1 cellular context compared by ENCODE assay signal in the genomic region with DNA sequence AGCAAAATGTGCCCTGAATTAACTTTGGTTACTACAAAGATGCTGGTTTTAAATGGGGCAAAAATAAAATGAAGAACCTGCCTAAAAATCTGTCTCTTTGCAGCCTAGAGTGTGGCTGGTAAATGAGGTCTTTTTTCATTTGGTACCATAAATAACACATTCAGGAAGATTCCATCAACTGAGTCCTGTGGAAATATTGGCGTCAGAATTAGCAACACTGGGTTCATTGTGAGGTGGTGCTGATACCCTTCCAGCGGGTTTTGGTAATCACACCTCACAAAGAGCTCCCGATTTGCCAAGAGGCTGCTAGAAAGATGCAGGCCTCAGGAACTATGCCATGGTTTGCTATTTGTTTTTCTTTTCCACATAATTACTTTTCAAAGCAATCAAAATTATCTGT.
TF ChIP-seq lines count a peak whose summit lies in the region.

No MANE protein-coding gene starts in this region.

TF ChIP-seq in H1, 55 proteins besides CTCF, POLR2A, EP300 and RAD21 (continued from another document):
- TF ChIP-seq POLR2AphosphoS5 (IDR thresholded peaks at IDR 0.05; ENCODE audit: low read depth, low read length) (no peak), SAP30 (IDR thresholded peaks at IDR 0.05; ENCODE audit: insufficient read depth, insufficient replicate concordance, low read length) (no peak), CTBP2 (IDR thresholded peaks at IDR 0.05; ENCODE audit: borderline replicate concordance, insufficient read depth, insufficient read length, low read length) (no peak)
